Comparison of ENCODE assay signal across 8 cellular contexts in genomic region chr1:167555971-167556714, GRCh38. TPM values are rescaled to one million over a fixed set of nuclear protein-coding genes. Genes with fewer than 3 reads are reported as not detected.
DNase-seq lines count a peak whose midpoint lies in the region; ATAC-seq and TF ChIP-seq lines count a peak whose summit lies in the region.

No MANE protein-coding gene starts in this region.

- H3K27me3 Mint-ChIP-seq in osteocyte (ENCODE audit: unreplicated experiment): peaks cover 25% of the 10 kb centered on the region

- H3K36me3 ChIP-seq in KMS-11 (ENCODE audit: insufficient read depth) (no peaks in the 10 kb centered on the region), tibial artery (no peaks in the 10 kb centered on the region)

- no peak overlapping the region for H3K9ac ChIP-seq in KMS-11

- no peak overlapping the region for H3K4me3 Mint-ChIP-seq in osteocyte (ENCODE audit: unreplicated experiment)

- DNase-seq in ELR (ENCODE audit: low read depth) (peak; percentile 75), RKO (ENCODE audit: low spot score) (peak; percentile 78), foreskin fibroblast (peak; percentile 53 to 82), osteocyte (ENCODE audit: extremely low spot score, unreplicated experiment) (no peak), tibial artery (peak; percentile 85 to 87)
- DNase-seq in activated T-helper 1 cell treated with anti-CD3 and anti-CD28 coated beads, Interleukin-2, amount 50 U/mL, for 16 hours (ENCODE audit: low read depth in 1 of 2, low spot score in 1 of 2): peak; percentile 53 to 54

- peaks cover 11% of the 10 kb centered on the region for H3K4me1 Mint-ChIP-seq in osteocyte (ENCODE audit: unreplicated experiment)

- no peaks in the 10 kb centered on the region for H3K9me3 ChIP-seq in tibial artery

- intact Hi-C loops in tibial artery (cut with DNase I; ENCODE audit: low total_unique reads): no loop called here

- H3K4me1 ChIP-seq in KMS-11 (ENCODE audit: low read depth, poor library complexity, severe bottlenecking) (peaks cover 50% of the 10 kb centered on the region), tibial artery (peaks cover 0 to 31% (median 14%) of the 10 kb centered on the region in 4 donors)

- peak overlapping the region; percentile 3; the same call in 1 of the 2 replicates for H3K27ac ChIP-seq in KMS-11
- no peak overlapping the region for H3K27ac ChIP-seq in tibial artery

- no peak for ATAC-seq in GM19023 (IDR thresholded peaks at IDR 0.05; ENCODE audit: unreplicated experiment)

- H3K79me2 ChIP-seq in KMS-11 (ENCODE audit: insufficient read depth, low read depth): peaks cover 24% of the 10 kb centered on the region

- H3K4me3 ChIP-seq in KMS-11 (IDR thresholded peaks at IDR 0.05; ENCODE audit: insufficient read depth, low read depth, low read length) (no peak overlapping the region), foreskin fibroblast (ENCODE audit: low read depth in 1 of 2, low read length in 2 of 2) (no peak overlapping the region), tibial artery (no peak overlapping the region)

- no peaks in the 10 kb centered on the region for H3K36me3 Mint-ChIP-seq in osteocyte (ENCODE audit: unreplicated experiment)

- peak overlapping the region; percentile 35; the same call in 1 of the 2 replicates for H2AFZ ChIP-seq in KMS-11 (ENCODE audit: low read depth)

- H3K4me2 ChIP-seq in KMS-11: peak overlapping the region; percentile 25; the same call in 1 of the 2 replicates

- TF ChIP-seq CTCF in KMS-11 (conservative IDR thresholded peaks at IDR 0.05; ENCODE audit: low read depth, low read length): peak; percentile 99
- TF ChIP-seq CTCF in foreskin fibroblast (IDR thresholded peaks at IDR 0.05; ENCODE audit: low read depth, low read length): peak; percentile 87
- peak; percentile 87 for TF ChIP-seq CTCF in osteocyte (IDR thresholded peaks at IDR 0.05)
- TF ChIP-seq CTCF in tibial artery (IDR thresholded peaks at IDR 0.05): peak; percentile 82 to 87

- no peaks in the 10 kb centered on the region for H3K27me3 ChIP-seq in KMS-11 (ENCODE audit: insufficient read depth, low read depth)
- H3K27me3 ChIP-seq in tibial artery: no peaks in the 10 kb centered on the region

- H4K20me1 ChIP-seq in KMS-11 (ENCODE audit: insufficient read depth): no peaks in the 10 kb centered on the region

- no peaks in the 10 kb centered on the region for H3K9me3 Mint-ChIP-seq in osteocyte (ENCODE audit: unreplicated experiment)

- H3K27ac Mint-ChIP-seq in osteocyte (ENCODE audit: unreplicated experiment): no peak overlapping the region

RNA-seq across cellular contexts. Expression of gene CREG1, which starts 2.6 kb away (rescaled TPM):
- 19.2 and 19.4 TPM in 2 replicates for total RNA-seq in osteocyte

RNA-seq across cellular contexts. Expression of gene CD247, which starts 37.8 kb away (rescaled TPM):
- total RNA-seq in osteocyte: not detected in 2 replicates
